1 cellular context compared by ENCODE assay signal in the genomic region with DNA sequence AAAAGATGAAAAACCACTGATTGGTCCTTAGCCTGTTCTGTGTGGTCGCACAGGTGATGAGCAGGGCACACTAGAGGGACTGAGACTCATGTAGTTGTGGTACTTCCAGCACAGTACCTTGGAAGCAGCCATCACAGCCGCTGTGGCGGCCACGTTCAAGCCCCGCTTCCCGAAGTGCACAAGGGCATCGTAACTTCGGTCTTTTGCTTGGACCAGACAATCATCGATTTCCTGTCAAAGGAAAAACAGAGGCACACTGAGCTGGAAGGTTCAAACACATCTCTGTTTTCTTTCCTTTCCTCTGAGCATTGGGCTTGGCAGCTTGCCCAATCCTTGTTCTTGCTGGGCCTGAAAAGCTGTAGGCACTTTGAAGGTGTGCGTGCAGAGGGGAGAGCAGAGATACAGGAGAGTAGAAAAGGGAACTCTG.
TF ChIP-seq lines count a peak whose summit lies in the region.

No MANE protein-coding gene starts in this region.

TF ChIP-seq in HepG2, 621 proteins besides CTCF, POLR2A, EP300 and RAD21 (continued from another document and continues in another):
- TF ChIP-seq, protein P1, sequence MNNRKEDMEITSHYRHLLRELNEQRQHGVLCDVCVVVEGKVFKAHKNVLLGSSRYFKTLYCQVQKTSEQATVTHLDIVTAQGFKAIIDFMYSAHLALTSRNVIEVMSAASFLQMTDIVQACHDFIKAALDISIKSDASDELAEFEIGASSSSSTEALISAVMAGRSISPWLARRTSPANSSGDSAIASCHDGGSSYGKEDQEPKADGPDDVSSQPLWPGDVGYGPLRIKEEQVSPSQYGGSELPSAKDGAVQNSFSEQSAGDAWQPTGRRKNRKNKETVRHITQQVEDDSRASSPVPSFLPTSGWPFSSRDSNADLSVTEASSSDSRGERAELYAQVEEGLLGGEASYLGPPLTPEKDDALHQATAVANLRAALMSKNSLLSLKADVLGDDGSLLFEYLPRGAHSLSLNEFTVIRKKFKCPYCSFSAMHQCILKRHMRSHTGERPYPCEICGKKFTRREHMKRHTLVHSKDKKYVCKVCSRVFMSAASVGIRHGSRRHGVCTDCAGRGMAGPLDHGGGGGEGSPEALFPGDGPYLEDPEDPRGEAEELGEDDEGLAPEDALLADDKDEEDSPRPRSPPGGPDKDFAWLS (CRISPR knock-in tag; IDR thresholded peaks at IDR 0.05; ENCODE audit: borderline replicate concordance): no peak
- TF ChIP-seq PRMT3 (CRISPR knock-in tag; IDR thresholded peaks at IDR 0.05; ENCODE audit: borderline replicate concordance, low read depth) (no peak), ZNF343 (CRISPR knock-in tag; IDR thresholded peaks at IDR 0.05) (0 out of 2 replicates have a peak, but pooled peaks have one; percentile 67), ZFP36L1 (CRISPR knock-in tag; IDR thresholded peaks at IDR 0.05) (no peak), NFE2L2 (IDR thresholded peaks at IDR 0.05; ENCODE audit: low read length) (no peak), ZNF230 (CRISPR knock-in tag; IDR thresholded peaks at IDR 0.05) (no peak), CEBPB (IDR thresholded peaks at IDR 0.05; ENCODE audit: borderline replicate concordance, low read depth, low read length) (no peak), MAFG (CRISPR knock-in tag; IDR thresholded peaks at IDR 0.05) (no peak), HDAC6 (IDR thresholded peaks at IDR 0.05; ENCODE audit: low read depth, low read length) (no peak), HIVEP1 (CRISPR knock-in tag; IDR thresholded peaks at IDR 0.05) (no peak), ZNF615 (CRISPR knock-in tag; IDR thresholded peaks at IDR 0.05; ENCODE audit: borderline replicate concordance) (no peak), BRCA1 (CRISPR knock-in tag; IDR thresholded peaks at IDR 0.05) (no peak), MBNL3 (CRISPR knock-in tag; conservative IDR thresholded peaks at IDR 0.05) (no peak), BRD4 (CRISPR knock-in tag; IDR thresholded peaks at IDR 0.05) (no peak), ZNF12 (CRISPR knock-in tag; IDR thresholded peaks at IDR 0.05) (peak; percentile 61; the same call in 1 of the 2 replicates), ZNF274 (CRISPR knock-in tag; IDR thresholded peaks at IDR 0.05) (no peak), ZNF724P (CRISPR knock-in tag; IDR thresholded peaks at IDR 0.05; ENCODE audit: borderline replicate concordance) (no peak), ZNF839 (CRISPR knock-in tag; IDR thresholded peaks at IDR 0.05; ENCODE audit: borderline replicate concordance) (no peak), ZNF891 (CRISPR knock-in tag; IDR thresholded peaks at IDR 0.05) (no peak), RFX5 (IDR thresholded peaks at IDR 0.05; ENCODE audit: low read depth, low read length) (no peak), KDM4B (CRISPR knock-in tag; IDR thresholded peaks at IDR 0.05) (no peak), ZNF766 (CRISPR knock-in tag; IDR thresholded peaks at IDR 0.05; ENCODE audit: borderline replicate concordance) (no peak), MTA1 (CRISPR knock-in tag; IDR thresholded peaks at IDR 0.05; ENCODE audit: borderline replicate concordance) (peak; percentile 86), SKI (IDR thresholded peaks at IDR 0.05; ENCODE audit: partially characterized antibody) (no peak), ZNF563 (CRISPR knock-in tag; IDR thresholded peaks at IDR 0.05) (no peak), TP53 (CRISPR knock-in tag; conservative IDR thresholded peaks at IDR 0.05) (no peak), SNAPC2 (CRISPR knock-in tag; IDR thresholded peaks at IDR 0.05) (0 out of 2 replicates have a peak, but pooled peaks have one; percentile 59)
- TF ChIP-seq, protein P2, sequence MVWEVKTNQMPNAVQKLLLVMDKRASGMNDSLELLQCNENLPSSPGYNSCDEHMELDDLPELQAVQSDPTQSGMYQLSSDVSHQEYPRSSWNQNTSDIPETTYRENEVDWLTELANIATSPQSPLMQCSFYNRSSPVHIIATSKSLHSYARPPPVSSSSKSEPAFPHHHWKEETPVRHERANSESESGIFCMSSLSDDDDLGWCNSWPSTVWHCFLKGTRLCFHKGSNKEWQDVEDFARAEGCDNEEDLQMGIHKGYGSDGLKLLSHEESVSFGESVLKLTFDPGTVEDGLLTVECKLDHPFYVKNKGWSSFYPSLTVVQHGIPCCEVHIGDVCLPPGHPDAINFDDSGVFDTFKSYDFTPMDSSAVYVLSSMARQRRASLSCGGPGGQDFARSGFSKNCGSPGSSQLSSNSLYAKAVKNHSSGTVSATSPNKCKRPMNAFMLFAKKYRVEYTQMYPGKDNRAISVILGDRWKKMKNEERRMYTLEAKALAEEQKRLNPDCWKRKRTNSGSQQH (CRISPR knock-in tag; IDR thresholded peaks at IDR 0.05; ENCODE audit: low read depth): no peak
- TF ChIP-seq, protein P3, sequence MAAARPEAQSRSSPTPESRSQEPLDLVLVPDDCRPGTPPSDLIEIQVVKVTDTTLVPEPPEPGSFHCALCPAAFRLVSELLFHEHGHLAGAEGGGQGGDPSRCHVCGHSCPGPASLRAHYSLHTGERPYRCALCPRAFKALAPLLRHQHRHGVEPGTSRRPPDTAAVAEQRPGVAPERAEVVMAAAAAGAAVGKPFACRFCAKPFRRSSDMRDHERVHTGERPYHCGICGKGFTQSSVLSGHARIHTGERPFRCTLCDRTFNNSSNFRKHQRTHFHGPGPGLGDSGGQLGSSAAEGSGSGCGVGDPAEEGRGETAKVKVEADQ (CRISPR knock-in tag; IDR thresholded peaks at IDR 0.05; ENCODE audit: borderline replicate concordance): no peak
- TF ChIP-seq, protein P4, sequence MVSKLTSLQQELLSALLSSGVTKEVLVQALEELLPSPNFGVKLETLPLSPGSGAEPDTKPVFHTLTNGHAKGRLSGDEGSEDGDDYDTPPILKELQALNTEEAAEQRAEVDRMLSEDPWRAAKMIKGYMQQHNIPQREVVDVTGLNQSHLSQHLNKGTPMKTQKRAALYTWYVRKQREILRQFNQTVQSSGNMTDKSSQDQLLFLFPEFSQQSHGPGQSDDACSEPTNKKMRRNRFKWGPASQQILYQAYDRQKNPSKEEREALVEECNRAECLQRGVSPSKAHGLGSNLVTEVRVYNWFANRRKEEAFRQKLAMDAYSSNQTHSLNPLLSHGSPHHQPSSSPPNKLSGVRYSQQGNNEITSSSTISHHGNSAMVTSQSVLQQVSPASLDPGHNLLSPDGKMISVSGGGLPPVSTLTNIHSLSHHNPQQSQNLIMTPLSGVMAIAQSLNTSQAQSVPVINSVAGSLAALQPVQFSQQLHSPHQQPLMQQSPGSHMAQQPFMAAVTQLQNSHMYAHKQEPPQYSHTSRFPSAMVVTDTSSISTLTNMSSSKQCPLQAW (CRISPR knock-in tag; IDR thresholded peaks at IDR 0.05): no peak
- TF ChIP-seq, protein P5, sequence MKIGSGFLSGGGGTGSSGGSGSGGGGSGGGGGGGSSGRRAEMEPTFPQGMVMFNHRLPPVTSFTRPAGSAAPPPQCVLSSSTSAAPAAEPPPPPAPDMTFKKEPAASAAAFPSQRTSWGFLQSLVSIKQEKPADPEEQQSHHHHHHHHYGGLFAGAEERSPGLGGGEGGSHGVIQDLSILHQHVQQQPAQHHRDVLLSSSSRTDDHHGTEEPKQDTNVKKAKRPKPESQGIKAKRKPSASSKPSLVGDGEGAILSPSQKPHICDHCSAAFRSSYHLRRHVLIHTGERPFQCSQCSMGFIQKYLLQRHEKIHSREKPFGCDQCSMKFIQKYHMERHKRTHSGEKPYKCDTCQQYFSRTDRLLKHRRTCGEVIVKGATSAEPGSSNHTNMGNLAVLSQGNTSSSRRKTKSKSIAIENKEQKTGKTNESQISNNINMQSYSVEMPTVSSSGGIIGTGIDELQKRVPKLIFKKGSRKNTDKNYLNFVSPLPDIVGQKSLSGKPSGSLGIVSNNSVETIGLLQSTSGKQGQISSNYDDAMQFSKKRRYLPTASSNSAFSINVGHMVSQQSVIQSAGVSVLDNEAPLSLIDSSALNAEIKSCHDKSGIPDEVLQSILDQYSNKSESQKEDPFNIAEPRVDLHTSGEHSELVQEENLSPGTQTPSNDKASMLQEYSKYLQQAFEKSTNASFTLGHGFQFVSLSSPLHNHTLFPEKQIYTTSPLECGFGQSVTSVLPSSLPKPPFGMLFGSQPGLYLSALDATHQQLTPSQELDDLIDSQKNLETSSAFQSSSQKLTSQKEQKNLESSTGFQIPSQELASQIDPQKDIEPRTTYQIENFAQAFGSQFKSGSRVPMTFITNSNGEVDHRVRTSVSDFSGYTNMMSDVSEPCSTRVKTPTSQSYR (CRISPR knock-in tag; IDR thresholded peaks at IDR 0.05; ENCODE audit: borderline replicate concordance): no peak
- TF ChIP-seq, protein P6, sequence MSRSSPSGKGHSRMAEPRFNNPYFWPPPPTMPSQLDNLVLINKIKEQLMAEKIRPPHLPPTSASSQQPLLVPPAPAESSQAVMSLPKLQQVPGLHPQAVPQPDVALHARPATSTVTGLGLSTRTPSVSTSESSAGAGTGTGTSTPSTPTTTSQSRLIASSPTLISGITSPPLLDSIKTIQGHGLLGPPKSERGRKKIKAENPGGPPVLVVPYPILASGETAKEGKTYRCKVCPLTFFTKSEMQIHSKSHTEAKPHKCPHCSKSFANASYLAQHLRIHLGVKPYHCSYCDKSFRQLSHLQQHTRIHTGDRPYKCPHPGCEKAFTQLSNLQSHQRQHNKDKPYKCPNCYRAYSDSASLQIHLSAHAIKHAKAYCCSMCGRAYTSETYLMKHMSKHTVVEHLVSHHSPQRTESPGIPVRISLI (CRISPR knock-in tag; IDR thresholded peaks at IDR 0.05; ENCODE audit: borderline replicate concordance): peak; percentile 59; the same call in 1 of the 2 replicates
- TF ChIP-seq, protein P7, sequence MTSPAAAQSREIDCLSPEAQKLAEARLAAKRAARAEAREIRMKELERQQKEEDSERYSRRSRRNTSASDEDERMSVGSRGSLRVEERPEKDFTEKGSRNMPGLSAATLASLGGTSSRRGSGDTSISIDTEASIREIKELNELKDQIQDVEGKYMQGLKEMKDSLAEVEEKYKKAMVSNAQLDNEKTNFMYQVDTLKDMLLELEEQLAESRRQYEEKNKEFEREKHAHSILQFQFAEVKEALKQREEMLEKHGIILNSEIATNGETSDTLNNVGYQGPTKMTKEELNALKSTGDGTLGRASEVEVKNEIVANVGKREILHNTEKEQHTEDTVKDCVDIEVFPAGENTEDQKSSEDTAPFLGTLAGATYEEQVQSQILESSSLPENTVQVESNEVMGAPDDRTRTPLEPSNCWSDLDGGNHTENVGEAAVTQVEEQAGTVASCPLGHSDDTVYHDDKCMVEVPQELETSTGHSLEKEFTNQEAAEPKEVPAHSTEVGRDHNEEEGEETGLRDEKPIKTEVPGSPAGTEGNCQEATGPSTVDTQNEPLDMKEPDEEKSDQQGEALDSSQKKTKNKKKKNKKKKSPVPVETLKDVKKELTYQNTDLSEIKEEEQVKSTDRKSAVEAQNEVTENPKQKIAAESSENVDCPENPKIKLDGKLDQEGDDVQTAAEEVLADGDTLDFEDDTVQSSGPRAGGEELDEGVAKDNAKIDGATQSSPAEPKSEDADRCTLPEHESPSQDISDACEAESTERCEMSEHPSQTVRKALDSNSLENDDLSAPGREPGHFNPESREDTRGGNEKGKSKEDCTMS (CRISPR knock-in tag; conservative IDR thresholded peaks at IDR 0.05): no peak
- TF ChIP-seq, protein P8, sequence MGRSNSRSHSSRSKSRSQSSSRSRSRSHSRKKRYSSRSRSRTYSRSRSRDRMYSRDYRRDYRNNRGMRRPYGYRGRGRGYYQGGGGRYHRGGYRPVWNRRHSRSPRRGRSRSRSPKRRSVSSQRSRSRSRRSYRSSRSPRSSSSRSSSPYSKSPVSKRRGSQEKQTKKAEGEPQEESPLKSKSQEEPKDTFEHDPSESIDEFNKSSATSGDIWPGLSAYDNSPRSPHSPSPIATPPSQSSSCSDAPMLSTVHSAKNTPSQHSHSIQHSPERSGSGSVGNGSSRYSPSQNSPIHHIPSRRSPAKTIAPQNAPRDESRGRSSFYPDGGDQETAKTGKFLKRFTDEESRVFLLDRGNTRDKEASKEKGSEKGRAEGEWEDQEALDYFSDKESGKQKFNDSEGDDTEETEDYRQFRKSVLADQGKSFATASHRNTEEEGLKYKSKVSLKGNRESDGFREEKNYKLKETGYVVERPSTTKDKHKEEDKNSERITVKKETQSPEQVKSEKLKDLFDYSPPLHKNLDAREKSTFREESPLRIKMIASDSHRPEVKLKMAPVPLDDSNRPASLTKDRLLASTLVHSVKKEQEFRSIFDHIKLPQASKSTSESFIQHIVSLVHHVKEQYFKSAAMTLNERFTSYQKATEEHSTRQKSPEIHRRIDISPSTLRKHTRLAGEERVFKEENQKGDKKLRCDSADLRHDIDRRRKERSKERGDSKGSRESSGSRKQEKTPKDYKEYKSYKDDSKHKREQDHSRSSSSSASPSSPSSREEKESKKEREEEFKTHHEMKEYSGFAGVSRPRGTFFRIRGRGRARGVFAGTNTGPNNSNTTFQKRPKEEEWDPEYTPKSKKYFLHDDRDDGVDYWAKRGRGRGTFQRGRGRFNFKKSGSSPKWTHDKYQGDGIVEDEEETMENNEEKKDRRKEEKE (IDR thresholded peaks at IDR 0.05): no peak
- TF ChIP-seq, protein P9, sequence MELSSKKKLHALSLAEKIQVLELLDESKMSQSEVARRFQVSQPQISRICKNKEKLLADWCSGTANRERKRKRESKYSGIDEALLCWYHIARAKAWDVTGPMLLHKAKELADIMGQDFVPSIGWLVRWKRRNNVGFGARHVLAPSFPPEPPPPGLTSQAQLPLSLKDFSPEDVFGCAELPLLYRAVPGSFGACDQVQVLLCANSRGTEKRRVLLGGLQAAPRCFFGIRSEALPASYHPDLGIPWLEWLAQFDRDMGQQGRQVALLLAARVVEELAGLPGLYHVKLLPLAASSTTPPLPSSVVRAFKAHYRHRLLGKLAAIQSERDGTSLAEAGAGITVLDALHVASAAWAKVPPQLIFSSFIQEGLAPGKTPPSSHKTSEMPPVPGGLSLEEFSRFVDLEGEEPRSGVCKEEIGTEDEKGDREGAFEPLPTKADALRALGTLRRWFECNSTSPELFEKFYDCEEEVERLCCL (CRISPR knock-in tag; IDR thresholded peaks at IDR 0.05; ENCODE audit: borderline replicate concordance): 0 out of 2 replicates have a peak, but pooled peaks have one; percentile 47
- TF ChIP-seq, protein P10, sequence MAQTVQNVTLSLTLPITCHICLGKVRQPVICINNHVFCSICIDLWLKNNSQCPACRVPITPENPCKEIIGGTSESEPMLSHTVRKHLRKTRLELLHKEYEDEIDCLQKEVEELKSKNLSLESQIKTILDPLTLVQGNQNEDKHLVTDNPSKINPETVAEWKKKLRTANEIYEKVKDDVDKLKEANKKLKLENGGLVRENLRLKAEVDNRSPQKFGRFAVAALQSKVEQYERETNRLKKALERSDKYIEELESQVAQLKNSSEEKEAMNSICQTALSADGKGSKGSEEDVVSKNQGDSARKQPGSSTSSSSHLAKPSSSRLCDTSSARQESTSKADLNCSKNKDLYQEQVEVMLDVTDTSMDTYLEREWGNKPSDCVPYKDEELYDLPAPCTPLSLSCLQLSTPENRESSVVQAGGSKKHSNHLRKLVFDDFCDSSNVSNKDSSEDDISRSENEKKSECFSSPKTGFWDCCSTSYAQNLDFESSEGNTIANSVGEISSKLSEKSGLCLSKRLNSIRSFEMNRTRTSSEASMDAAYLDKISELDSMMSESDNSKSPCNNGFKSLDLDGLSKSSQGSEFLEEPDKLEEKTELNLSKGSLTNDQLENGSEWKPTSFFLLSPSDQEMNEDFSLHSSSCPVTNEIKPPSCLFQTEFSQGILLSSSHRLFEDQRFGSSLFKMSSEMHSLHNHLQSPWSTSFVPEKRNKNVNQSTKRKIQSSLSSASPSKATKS (CRISPR knock-in tag; IDR thresholded peaks at IDR 0.05): no peak
